ENCODE assay signal across 2 cellular contexts in the genomic region with DNA sequence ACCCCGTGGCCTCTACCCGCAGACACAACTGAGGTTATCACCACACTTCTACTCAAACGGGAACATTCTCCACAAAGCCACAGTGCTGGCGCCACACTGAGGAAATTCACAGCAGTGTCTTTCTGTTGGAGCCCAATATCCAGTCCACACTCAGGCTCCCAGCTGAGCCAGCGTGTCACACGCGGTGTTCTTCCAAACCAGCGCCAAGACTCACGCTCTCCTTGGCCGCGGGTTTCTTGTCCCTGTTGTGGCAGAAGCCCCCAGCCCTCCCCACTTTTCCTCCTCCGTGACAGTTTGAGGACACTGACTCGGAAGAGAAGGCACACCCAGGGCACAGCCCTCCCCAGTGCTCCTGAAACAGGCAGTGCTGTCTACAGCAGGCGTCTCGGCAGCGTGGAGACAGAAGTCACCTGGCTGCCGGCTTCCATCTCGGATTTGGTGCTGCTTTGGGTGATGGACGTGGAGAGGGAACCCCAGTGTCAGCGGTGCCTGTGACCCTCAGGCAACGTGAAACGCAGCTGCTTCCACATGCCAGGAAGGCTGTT.
A peak's percentile ranks its signal among the peaks of the same experiment; 100 is the strongest.
TF ChIP-seq lines count a peak whose summit lies in the region.

No MANE protein-coding gene starts in this region.

TF ChIP-seq in HEK293, 187 proteins besides CTCF, POLR2A, EP300 and RAD21:
- TF ChIP-seq SCRT1 (tag by site-specific recombination; IDR thresholded peaks at IDR 0.05; ENCODE audit: borderline replicate concordance) (no peak), ZIC2 (tag by site-specific recombination; IDR thresholded peaks at IDR 0.05) (peak; percentile 48), ZNF843 (tag by site-specific recombination; IDR thresholded peaks at IDR 0.05) (no peak)
- TF ChIP-seq, protein P1, sequence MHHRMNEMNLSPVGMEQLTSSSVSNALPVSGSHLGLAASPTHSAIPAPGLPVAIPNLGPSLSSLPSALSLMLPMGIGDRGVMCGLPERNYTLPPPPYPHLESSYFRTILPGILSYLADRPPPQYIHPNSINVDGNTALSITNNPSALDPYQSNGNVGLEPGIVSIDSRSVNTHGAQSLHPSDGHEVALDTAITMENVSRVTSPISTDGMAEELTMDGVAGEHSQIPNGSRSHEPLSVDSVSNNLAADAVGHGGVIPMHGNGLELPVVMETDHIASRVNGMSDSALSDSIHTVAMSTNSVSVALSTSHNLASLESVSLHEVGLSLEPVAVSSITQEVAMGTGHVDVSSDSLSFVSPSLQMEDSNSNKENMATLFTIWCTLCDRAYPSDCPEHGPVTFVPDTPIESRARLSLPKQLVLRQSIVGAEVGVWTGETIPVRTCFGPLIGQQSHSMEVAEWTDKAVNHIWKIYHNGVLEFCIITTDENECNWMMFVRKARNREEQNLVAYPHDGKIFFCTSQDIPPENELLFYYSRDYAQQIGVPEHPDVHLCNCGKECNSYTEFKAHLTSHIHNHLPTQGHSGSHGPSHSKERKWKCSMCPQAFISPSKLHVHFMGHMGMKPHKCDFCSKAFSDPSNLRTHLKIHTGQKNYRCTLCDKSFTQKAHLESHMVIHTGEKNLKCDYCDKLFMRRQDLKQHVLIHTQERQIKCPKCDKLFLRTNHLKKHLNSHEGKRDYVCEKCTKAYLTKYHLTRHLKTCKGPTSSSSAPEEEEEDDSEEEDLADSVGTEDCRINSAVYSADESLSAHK (tag by site-specific recombination; IDR thresholded peaks at IDR 0.05): no peak

TF ChIP-seq in H1, 55 proteins besides CTCF, POLR2A, EP300 and RAD21:
- TF ChIP-seq SP4 (IDR thresholded peaks at IDR 0.05; ENCODE audit: low read length) (no peak), SP2 (IDR thresholded peaks at IDR 0.05; ENCODE audit: low read length) (no peak), CBX8 (IDR thresholded peaks at IDR 0.05; ENCODE audit: borderline replicate concordance, low read depth, low read length) (no peak), TEAD4 (IDR thresholded peaks at IDR 0.05; ENCODE audit: low read depth, low read length) (no peak), TCF12 (IDR thresholded peaks at IDR 0.05; ENCODE audit: low read depth, low read length) (no peak), JUN (IDR thresholded peaks at IDR 0.05; ENCODE audit: low read depth, low read length) (no peak), ZNF274 (IDR thresholded peaks at IDR 0.05; ENCODE audit: borderline replicate concordance, extremely low read depth, low read length) (no peak), HDAC2 (IDR thresholded peaks at IDR 0.05; ENCODE audit: borderline replicate concordance in 1 of 2, low read depth in 2 of 2, low read length in 2 of 2) (no peak), GABPA (IDR thresholded peaks at IDR 0.05; ENCODE audit: borderline replicate concordance, insufficient read depth, low read length) (no peak)
